ENCODE assay signal across 9 cellular contexts in genomic region chr17:50057521-50057991, GRCh38. TPM values are rescaled to one million over a fixed set of nuclear protein-coding genes. Genes with fewer than 3 reads are reported as not detected.
DNase-seq lines count a peak whose midpoint lies in the region; ATAC-seq and TF ChIP-seq lines count a peak whose summit lies in the region.
"Had no signal": no experiment of that assay in that cellular context is flagged by ENCODE, and none has a peak within 500 bp of the region (broad histone marks: within the 10 kb centered on the region; RNA-seq: fewer than 3 reads in every experiment).

No MANE protein-coding gene starts in this region.

- no peaks in the 10 kb centered on the region for H3K27me3 ChIP-seq in CD8-positive, alpha-beta T cell (ENCODE audit: insufficient read depth, low read length)
- H3K27me3 ChIP-seq: testis had no signal

- H3K27ac Mint-ChIP-seq in CD8-positive, alpha-beta T cell: no peak overlapping the region
- no peak overlapping the region for H3K27ac Mint-ChIP-seq in progenitor cell of endocrine pancreas

- H3K4me1 Mint-ChIP-seq in CD8-positive, alpha-beta T cell (ENCODE audit: low read depth): peaks cover 19% of the 10 kb centered on the region
- H3K4me1 Mint-ChIP-seq in progenitor cell of endocrine pancreas (ENCODE audit: low read depth): peaks cover 25% of the 10 kb centered on the region

- no peak for DNase-seq in CD8-positive, alpha-beta T cell
- DNase-seq in RWPE1 (ENCODE audit: low spot score): no peak
- no peak for DNase-seq in fibroblast of mammary gland (ENCODE audit: low read depth)
- DNase-seq in progenitor cell of endocrine pancreas (ENCODE audit: low spot score, unreplicated experiment): no peak
- no peak for DNase-seq in HPDE6-E6E7 (ENCODE audit: extremely low spot score)

- H3K36me3 Mint-ChIP-seq in CD8-positive, alpha-beta T cell: peaks cover 4% of the 10 kb centered on the region
- H3K36me3 Mint-ChIP-seq in progenitor cell of endocrine pancreas (ENCODE audit: insufficient read depth): no peaks in the 10 kb centered on the region

- H3K36me3 ChIP-seq in CD8-positive, alpha-beta T cell (ENCODE audit: insufficient read depth, low read length): no peaks in the 10 kb centered on the region

- peaks cover 9% of the 10 kb centered on the region for H3K4me1 ChIP-seq in CD8-positive, alpha-beta T cell (ENCODE audit: insufficient read depth, low read length)

- no peaks in the 10 kb centered on the region for H3K9me3 ChIP-seq in CD8-positive, alpha-beta T cell (ENCODE audit: low read length)
- H3K9me3 ChIP-seq: testis had no signal

- no peak for TF ChIP-seq CTCF in CD8-positive, alpha-beta T cell (IDR thresholded peaks at IDR 0.05)
- TF ChIP-seq CTCF in RWPE1 (conservative IDR thresholded peaks at IDR 0.05; ENCODE audit: low read depth) (no peak), fibroblast of mammary gland (conservative IDR thresholded peaks at IDR 0.05; ENCODE audit: control insufficient read depth, insufficient read depth, low read depth, low read length) (no peak), progenitor cell of endocrine pancreas (IDR thresholded peaks at IDR 0.05; ENCODE audit: unreplicated experiment) (no peak)

- H3K27ac ChIP-seq in CD8-positive, alpha-beta T cell (ENCODE audit: low read depth, low read length): no peak overlapping the region
- H3K27ac ChIP-seq in RWPE1: peak overlapping the region; percentile 100

- ATAC-seq in CD8-positive, alpha-beta T cell: no peak
- no peak for ATAC-seq in HG02763 (IDR thresholded peaks at IDR 0.05; ENCODE audit: unreplicated experiment)
- no peak for ATAC-seq in GM19467 (IDR thresholded peaks at IDR 0.05; ENCODE audit: unreplicated experiment)
- ATAC-seq in GM21390 (IDR thresholded peaks at IDR 0.05; ENCODE audit: unreplicated experiment): no peak

- H3K4me3 Mint-ChIP-seq in CD8-positive, alpha-beta T cell: peak overlapping the region; percentile 89
- peak overlapping the region; percentile 83 for H3K4me3 Mint-ChIP-seq in progenitor cell of endocrine pancreas (ENCODE audit: low read depth)

- no peak overlapping the region for H3K4me3 ChIP-seq in CD8-positive, alpha-beta T cell (ENCODE audit: low read depth, low read length)
- H3K4me3 ChIP-seq in fibroblast of mammary gland (ENCODE audit: control insufficient read depth, low read depth, low read length): peak overlapping the region; percentile 68

- H3K9me3 Mint-ChIP-seq in CD8-positive, alpha-beta T cell: no peaks in the 10 kb centered on the region
- H3K9me3 Mint-ChIP-seq in progenitor cell of endocrine pancreas (ENCODE audit: low read depth): no peaks in the 10 kb centered on the region

- H3K27me3 Mint-ChIP-seq in CD8-positive, alpha-beta T cell (ENCODE audit: low read depth): no peaks in the 10 kb centered on the region
- H3K27me3 Mint-ChIP-seq in progenitor cell of endocrine pancreas: peaks cover 30% of the 10 kb centered on the region

- POLR2A ChIA-PET in CD8-positive, alpha-beta T cell (lab: Charles Lee): no interaction called here
- POLR2A ChIA-PET in RWPE1 (lab: Yijun Ruan, JAX; ENCODE audit: low non-redundant PET): interaction anchor here (0.5 to 3.7 kb wide), 2 partner anchors 23 to 30 kb away, joined by 5 to 63 read pairs; no protein-coding TSS in a partner anchor

- CTCF ChIA-PET in CD8-positive, alpha-beta T cell (lab: Charles Lee): interaction anchor here (0.9 to 3.2 kb wide), 7 partner anchors 11 to 240 kb away, joined by 3 to 12 read pairs (median 4); partner anchors contain the start of gene PDK2
- CTCF ChIA-PET in RWPE1 (lab: Yijun Ruan, JAX): interaction anchor here (1.4 to 3.0 kb wide), 2 partner anchors 30 to 61 kb away, joined by 7 to 15 read pairs; no protein-coding TSS in a partner anchor

- intact Hi-C loops in CD8-positive, alpha-beta T cell (cut with DNase I, micrococcal nuclease): loop anchor here in 1 of 2 experiments (2.0 kb wide), 1 partner anchor 31 kb away; no protein-coding TSS in a partner anchor

RNA-seq across cellular contexts. Expression of gene ITGA3, which starts 1.6 kb away (rescaled TPM):
- total RNA-seq in CD8-positive, alpha-beta T cell: 1 to 10 TPM; 1.6 to 2.0 TPM
- 17.6 and 19.5 TPM in 2 replicates for total RNA-seq in progenitor cell of endocrine pancreas

RNA-seq across cellular contexts. Expression of gene PDK2, which starts 37.6 kb away (rescaled TPM):
- 10 to 100 TPM in 1 of 2 experiments, 1 to 10 TPM in 1; 8.4 to 10.4 TPM for total RNA-seq in CD8-positive, alpha-beta T cell
- total RNA-seq in progenitor cell of endocrine pancreas: 35.7 and 37.1 TPM in 2 replicates
